1 cellular context compared by ENCODE assay signal in the genomic region with DNA sequence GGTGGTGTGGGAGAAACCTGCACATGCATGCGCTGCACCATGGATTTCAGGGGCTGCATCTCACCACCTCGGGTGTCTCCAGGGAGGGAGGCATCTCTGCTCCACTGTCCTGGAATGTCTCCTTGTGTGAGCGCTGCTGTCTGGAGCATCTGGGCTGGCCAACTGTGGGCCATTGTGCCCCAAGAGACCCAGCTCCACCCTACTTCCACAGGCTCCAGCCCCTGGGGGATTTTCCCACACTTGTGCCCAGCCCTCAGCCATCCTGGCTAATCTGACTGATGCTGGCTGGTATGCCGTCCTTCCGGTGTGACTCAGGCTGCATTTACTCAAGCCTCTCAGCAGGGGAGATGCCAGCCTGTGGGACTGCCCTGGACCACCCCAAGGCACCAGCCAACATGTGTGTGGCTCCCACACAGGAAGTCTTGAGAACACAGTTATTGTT.
TF ChIP-seq lines count a peak whose summit lies in the region.

No MANE protein-coding gene starts in this region.

TF ChIP-seq in HCT116, 20 proteins besides CTCF, POLR2A, EP300 and RAD21 (continued from another document):
- TF ChIP-seq, protein P1, sequence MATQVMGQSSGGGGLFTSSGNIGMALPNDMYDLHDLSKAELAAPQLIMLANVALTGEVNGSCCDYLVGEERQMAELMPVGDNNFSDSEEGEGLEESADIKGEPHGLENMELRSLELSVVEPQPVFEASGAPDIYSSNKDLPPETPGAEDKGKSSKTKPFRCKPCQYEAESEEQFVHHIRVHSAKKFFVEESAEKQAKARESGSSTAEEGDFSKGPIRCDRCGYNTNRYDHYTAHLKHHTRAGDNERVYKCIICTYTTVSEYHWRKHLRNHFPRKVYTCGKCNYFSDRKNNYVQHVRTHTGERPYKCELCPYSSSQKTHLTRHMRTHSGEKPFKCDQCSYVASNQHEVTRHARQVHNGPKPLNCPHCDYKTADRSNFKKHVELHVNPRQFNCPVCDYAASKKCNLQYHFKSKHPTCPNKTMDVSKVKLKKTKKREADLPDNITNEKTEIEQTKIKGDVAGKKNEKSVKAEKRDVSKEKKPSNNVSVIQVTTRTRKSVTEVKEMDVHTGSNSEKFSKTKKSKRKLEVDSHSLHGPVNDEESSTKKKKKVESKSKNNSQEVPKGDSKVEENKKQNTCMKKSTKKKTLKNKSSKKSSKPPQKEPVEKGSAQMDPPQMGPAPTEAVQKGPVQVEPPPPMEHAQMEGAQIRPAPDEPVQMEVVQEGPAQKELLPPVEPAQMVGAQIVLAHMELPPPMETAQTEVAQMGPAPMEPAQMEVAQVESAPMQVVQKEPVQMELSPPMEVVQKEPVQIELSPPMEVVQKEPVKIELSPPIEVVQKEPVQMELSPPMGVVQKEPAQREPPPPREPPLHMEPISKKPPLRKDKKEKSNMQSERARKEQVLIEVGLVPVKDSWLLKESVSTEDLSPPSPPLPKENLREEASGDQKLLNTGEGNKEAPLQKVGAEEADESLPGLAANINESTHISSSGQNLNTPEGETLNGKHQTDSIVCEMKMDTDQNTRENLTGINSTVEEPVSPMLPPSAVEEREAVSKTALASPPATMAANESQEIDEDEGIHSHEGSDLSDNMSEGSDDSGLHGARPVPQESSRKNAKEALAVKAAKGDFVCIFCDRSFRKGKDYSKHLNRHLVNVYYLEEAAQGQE (IDR thresholded peaks at IDR 0.05; ENCODE audit: low read depth), result no peak
- TF ChIP-seq ELF1 (IDR thresholded peaks at IDR 0.05; ENCODE audit: borderline replicate concordance, low read depth) (no peak), CBX3 (IDR thresholded peaks at IDR 0.05; ENCODE audit: low read depth) (no peak), SP1 (IDR thresholded peaks at IDR 0.05; ENCODE audit: low read depth) (no peak), ZFX (IDR thresholded peaks at IDR 0.05) (no peak), SIN3A (IDR thresholded peaks at IDR 0.05; ENCODE audit: low read depth) (no peak), FOSL1 (IDR thresholded peaks at IDR 0.05; ENCODE audit: low read depth) (no peak), YY1 (IDR thresholded peaks at IDR 0.05; ENCODE audit: extremely low read depth, insufficient replicate concordance, low read depth, low read length) (no peak), POLR2AphosphoS5 (IDR thresholded peaks at IDR 0.05; ENCODE audit: low read depth, low read length) (no peak), SRF (IDR thresholded peaks at IDR 0.05; ENCODE audit: low read depth) (no peak)
- TF ChIP-seq, protein P2, sequence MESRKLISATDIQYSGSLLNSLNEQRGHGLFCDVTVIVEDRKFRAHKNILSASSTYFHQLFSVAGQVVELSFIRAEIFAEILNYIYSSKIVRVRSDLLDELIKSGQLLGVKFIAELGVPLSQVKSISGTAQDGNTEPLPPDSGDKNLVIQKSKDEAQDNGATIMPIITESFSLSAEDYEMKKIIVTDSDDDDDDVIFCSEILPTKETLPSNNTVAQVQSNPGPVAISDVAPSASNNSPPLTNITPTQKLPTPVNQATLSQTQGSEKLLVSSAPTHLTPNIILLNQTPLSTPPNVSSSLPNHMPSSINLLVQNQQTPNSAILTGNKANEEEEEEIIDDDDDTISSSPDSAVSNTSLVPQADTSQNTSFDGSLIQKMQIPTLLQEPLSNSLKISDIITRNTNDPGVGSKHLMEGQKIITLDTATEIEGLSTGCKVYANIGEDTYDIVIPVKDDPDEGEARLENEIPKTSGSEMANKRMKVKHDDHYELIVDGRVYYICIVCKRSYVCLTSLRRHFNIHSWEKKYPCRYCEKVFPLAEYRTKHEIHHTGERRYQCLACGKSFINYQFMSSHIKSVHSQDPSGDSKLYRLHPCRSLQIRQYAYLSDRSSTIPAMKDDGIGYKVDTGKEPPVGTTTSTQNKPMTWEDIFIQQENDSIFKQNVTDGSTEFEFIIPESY (IDR thresholded peaks at IDR 0.05; ENCODE audit: extremely low read depth, insufficient replicate concordance, low read length), result no peak
